In genomic region chr1:184422490-184423233, GRCh38 we compare ENCODE assay signal across 1 cellular context.
TF ChIP-seq lines count a peak whose summit lies in the region.

No MANE protein-coding gene starts in this region.

TF ChIP-seq in HepG2, 621 proteins besides CTCF, POLR2A, EP300 and RAD21 (continued from another document):
- TF ChIP-seq ZNF691 (CRISPR knock-in tag; IDR thresholded peaks at IDR 0.05; ENCODE audit: borderline replicate concordance, low read depth) (no peak), FOXA3 (CRISPR knock-in tag; IDR thresholded peaks at IDR 0.05) (no peak), ZNF607 (CRISPR knock-in tag; IDR thresholded peaks at IDR 0.05; ENCODE audit: borderline replicate concordance) (no peak), ZBTB20 (CRISPR knock-in tag; IDR thresholded peaks at IDR 0.05; ENCODE audit: borderline replicate concordance, low read depth) (no peak), ZNF781 (CRISPR knock-in tag; IDR thresholded peaks at IDR 0.05; ENCODE audit: borderline replicate concordance, not compliant biosample characterization) (no peak), ZFP1 (CRISPR knock-in tag; IDR thresholded peaks at IDR 0.05) (no peak), TMF1 (CRISPR knock-in tag; IDR thresholded peaks at IDR 0.05; ENCODE audit: low read depth) (no peak), ERF (CRISPR knock-in tag; IDR thresholded peaks at IDR 0.05) (no peak), GLMP (CRISPR knock-in tag; IDR thresholded peaks at IDR 0.05; ENCODE audit: borderline replicate concordance) (no peak), ZNF496 (CRISPR knock-in tag; IDR thresholded peaks at IDR 0.05; ENCODE audit: insufficient replicate concordance) (no peak)
